In the genomic region with DNA sequence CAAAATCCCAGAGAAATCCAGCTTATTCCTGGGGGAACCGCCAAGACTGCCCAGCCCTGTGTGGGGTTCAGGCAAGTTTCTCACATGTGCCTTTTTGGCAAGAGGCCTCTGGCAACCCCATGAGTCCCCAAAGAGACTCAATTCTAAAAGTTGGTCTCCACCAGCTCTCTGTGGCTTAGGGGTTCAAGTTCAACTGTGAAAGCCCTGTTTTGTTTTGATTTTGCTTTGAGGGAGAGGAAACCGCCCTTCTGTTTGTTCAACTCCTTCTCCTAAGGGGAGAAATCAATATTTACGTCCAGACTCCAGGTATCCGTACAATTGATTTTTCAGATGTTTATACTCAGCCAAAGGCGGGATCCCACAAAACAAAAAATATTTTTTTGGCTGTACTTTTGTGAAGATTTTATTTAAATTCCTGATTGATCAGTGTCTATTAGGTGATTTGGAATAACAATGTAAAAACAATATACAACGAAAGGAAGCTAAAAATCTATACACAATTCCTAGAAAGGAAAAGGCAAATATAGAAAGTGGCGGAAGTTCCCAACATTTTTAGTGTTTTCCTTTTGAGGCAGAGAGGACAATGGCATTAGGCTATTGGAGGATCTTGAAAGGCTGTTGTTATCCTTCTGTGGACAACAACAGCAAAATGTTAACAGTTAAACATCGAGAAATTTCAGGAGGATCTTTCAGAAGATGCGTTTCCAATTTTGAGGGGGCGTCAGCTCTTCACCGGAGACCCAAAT, we compare ENCODE assay signal across 8 cellular contexts. TPM values are rescaled to one million over a fixed set of nuclear protein-coding genes. Genes with fewer than 3 reads are reported as not detected.
DNase-seq lines count a peak whose midpoint lies in the region; ATAC-seq and TF ChIP-seq lines count a peak whose summit lies in the region.

No MANE protein-coding gene starts in this region.

- DNase-seq in Right ventricle myocardium inferior (ENCODE audit: missing footprints), result no peak
- DNase-seq in cardiac septum (ENCODE audit: low spot score), result no peak
- DNase-seq in astrocyte of the spinal cord (ENCODE audit: low read depth, low spot score), result peak; percentile 26
- peak; percentile 38 for DNase-seq in inferior parietal cortex (ENCODE audit: extremely low spot score)
- DNase-seq in stromal cell of bone marrow (ENCODE audit: low read depth), result peak; percentile 71
- DNase-seq in NCI-H82 treated with DMSO at 0.1 percent for 48 hours (lab: John Stamatoyannopoulos, UW; ENCODE audit: unreplicated experiment), result no peak
- no peak for DNase-seq in AML-193 (lab: John Stamatoyannopoulos, UW)

- in situ Hi-C loops in astrocyte of the spinal cord (cut with HindIII; ENCODE audit: low sequenced_read_pairs), result no loop called here

- no peak for TF ChIP-seq CTCF in astrocyte of the spinal cord (IDR thresholded peaks at IDR 0.05; ENCODE audit: low read depth, low read length)

- H3K4me3 ChIP-seq in astrocyte of the spinal cord (ENCODE audit: low read depth, low read length), result peak overlapping the region; percentile 97

- ATAC-seq in Right ventricle myocardium inferior, result peak; percentile 15
- no peak for ATAC-seq in HG03280 (IDR thresholded peaks at IDR 0.05; ENCODE audit: unreplicated experiment)

- intact Hi-C loops in Right ventricle myocardium inferior (cut with DNase I), result loop anchor here (5.0 kb wide), 1 partner anchor 51 kb away; no protein-coding TSS in a partner anchor
- intact Hi-C loops in cardiac septum (cut with DNase I), result no loop called here

RNA-seq across cellular contexts. Expression of a gene that starts 0.6 kb away (rescaled TPM):
- total RNA-seq in Right ventricle myocardium inferior, result 12.8 TPM
- 22.1 TPM for total RNA-seq in cardiac septum

Comparison
In these comparisons a context has a peak if more than half of its experiments do, and no peak if none do; other contexts are left out.
1. DNase-seq: peak in astrocyte of the spinal cord (single experiment), inferior parietal cortex (single experiment) and stromal cell of bone marrow (single experiment); none in Right ventricle myocardium inferior (single experiment), cardiac septum (single experiment), NCI-H82 treated with DMSO at 0.1 percent for 48 hours (single experiment) and AML-193 (0 of 2).